Comparison of ENCODE assay signal across 1 cellular context in the genomic region with DNA sequence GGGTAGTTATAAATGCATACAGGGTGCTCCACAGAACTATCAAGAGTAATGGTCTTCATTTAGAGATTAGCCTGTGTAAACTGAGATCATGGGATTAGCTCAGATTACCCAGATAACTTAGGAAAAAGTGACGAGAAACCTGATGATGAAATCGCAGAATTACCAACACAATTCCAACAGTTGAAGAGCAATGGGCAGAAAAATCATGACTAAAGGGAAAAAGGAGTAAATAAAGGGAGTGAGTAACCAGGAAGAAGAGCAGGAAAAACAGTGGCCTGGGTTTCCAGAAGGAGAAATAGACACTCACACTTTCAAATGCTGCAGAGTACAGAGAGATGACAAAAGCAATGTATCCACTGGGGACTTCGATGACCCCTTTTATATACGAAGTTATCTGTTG.
TF ChIP-seq lines count a peak whose summit lies in the region.

No MANE protein-coding gene starts in this region.

TF ChIP-seq in GM23338, 12 proteins besides CTCF, POLR2A, EP300 and RAD21 (continued from another document):
- no peak for TF ChIP-seq ZNF462 (CRISPR knock-in tag; IDR thresholded peaks at IDR 0.05)
